8 cellular contexts compared by ENCODE assay signal in genomic region chr13:30446122-30446500, GRCh38. TPM values are rescaled to one million over a fixed set of nuclear protein-coding genes. Genes with fewer than 3 reads are reported as not detected.
DNase-seq lines count a peak whose midpoint lies in the region; ATAC-seq and TF ChIP-seq lines count a peak whose summit lies in the region.
"Had no signal": no experiment of that assay in that cellular context is flagged by ENCODE, and none has a peak within 500 bp of the region (broad histone marks: within the 10 kb centered on the region; RNA-seq: fewer than 3 reads in every experiment).

No MANE protein-coding gene starts in this region.

- H3K4me3 ChIP-seq in iPS-18a (ENCODE audit: low read length) (peak overlapping the region; percentile 51), smooth muscle cell (peak overlapping the region; percentile 31)

- H3K9me3 ChIP-seq in iPS-18a (ENCODE audit: control insufficient read depth, low read depth, low read length) (no peaks in the 10 kb centered on the region), smooth muscle cell (replicated peaks; ENCODE audit: low read depth) (no peaks in the 10 kb centered on the region)

- H2AFZ ChIP-seq in smooth muscle cell (ENCODE audit: low read depth) = peak overlapping the region; percentile 85

- H3K27ac ChIP-seq in iPS-18a (ENCODE audit: low read length) (no peak overlapping the region), smooth muscle cell (ENCODE audit: low read depth) (no peak overlapping the region)

- H3K36me3 ChIP-seq in iPS-18a (ENCODE audit: control insufficient read depth, low read depth, low read length) (no peaks in the 10 kb centered on the region), smooth muscle cell (ENCODE audit: low read depth) (no peaks in the 10 kb centered on the region)

- H3K9ac ChIP-seq in iPS-18a (ENCODE audit: low read length) = peak overlapping the region; percentile 3
- H3K9ac ChIP-seq in smooth muscle cell (ENCODE audit: low read depth) = no peak overlapping the region

- peak; percentile 49 for DNase-seq in NCI-H345 (lab: John Stamatoyannopoulos, UW)
- no peak for DNase-seq in smooth muscle cell (lab: John Stamatoyannopoulos, UW; ENCODE audit: unreplicated experiment)
- DNase-seq in SW 1271 (lab: John Stamatoyannopoulos, UW) = no peak
- no peak for DNase-seq in activated CD4-positive, alpha-beta T cell treated with anti-CD3 and anti-CD28 coated beads for 1 hour
- DNase-seq in kidney glomerular epithelial cell (lab: John Stamatoyannopoulos, UW) = no peak

- no peaks in the 10 kb centered on the region for H4K20me1 ChIP-seq in smooth muscle cell (ENCODE audit: low read depth)

- 23% methylated on average over 7 of the region's 7 CpGs for WGBS in smooth muscle cell (ENCODE audit: low lambda C conversion rate)

- H3K79me2 ChIP-seq in smooth muscle cell (ENCODE audit: low read depth) = no peaks in the 10 kb centered on the region

- peak overlapping the region; percentile 78 for H3K4me2 ChIP-seq in smooth muscle cell

- peak; percentile 3 for ATAC-seq in GM19438 (IDR thresholded peaks at IDR 0.05; ENCODE audit: low read depth, unreplicated experiment)

- H3K27me3 ChIP-seq in iPS-18a (ENCODE audit: control insufficient read depth, insufficient read depth, low read length) = no peaks in the 10 kb centered on the region
- no peaks in the 10 kb centered on the region for H3K27me3 ChIP-seq in smooth muscle cell (ENCODE audit: low read depth)

- H3K4me1 ChIP-seq in iPS-18a (ENCODE audit: control insufficient read depth, low read depth, low read length) (peaks cover 13% of the 10 kb centered on the region), smooth muscle cell (ENCODE audit: low read depth) (peaks cover 14% of the 10 kb centered on the region)

- no peak for TF ChIP-seq CTCF in smooth muscle cell (IDR thresholded peaks at IDR 0.05; ENCODE audit: borderline replicate concordance, insufficient read depth, poor library complexity, severe bottlenecking)

- H3F3A ChIP-seq in smooth muscle cell (ENCODE audit: low read depth) = no peaks in the 10 kb centered on the region

RNA-seq across cellular contexts. Expression of gene HMGB1, which starts 19.6 kb away (rescaled TPM):
- 570 and 581 TPM in 2 replicates for total RNA-seq in smooth muscle cell
- polyA plus RNA-seq in smooth muscle cell = 603 and 627 TPM in 2 replicates

RNA-seq across cellular contexts. Expression of gene UBE2L5, which starts 23.8 kb away (rescaled TPM):
- not detected in 2 replicates for total RNA-seq in smooth muscle cell
- polyA plus RNA-seq in smooth muscle cell = 0.89 TPM in 1 of 2 replicates, not detected in the other
- total RNA-seq: lung microvascular endothelial cell had no signal
